26 cellular contexts compared by ENCODE assay signal in genomic region chr14:63273091-63273490, GRCh38. TPM values are rescaled to one million over a fixed set of nuclear protein-coding genes. Genes with fewer than 3 reads are reported as not detected.
DNase-seq lines count a peak whose midpoint lies in the region; ATAC-seq and TF ChIP-seq lines count a peak whose summit lies in the region.
"Had no signal": no experiment of that assay in that cellular context is flagged by ENCODE, and none has a peak within 500 bp of the region (broad histone marks: within the 10 kb centered on the region; RNA-seq: fewer than 3 reads in every experiment).

No MANE protein-coding gene starts in this region.

- ATAC-seq in left cardiac atrium (no peak), GM18520 (IDR thresholded peaks at IDR 0.05; ENCODE audit: unreplicated experiment) (no peak)
- no peak for ATAC-seq in stimulated activated naive CD8-positive, alpha-beta T cell treated with anti-CD3 and anti-CD28 coated beads, Interleukin-15, Interleukin-2, amounts not matched to agents 100 U/mL and 50 U/mL, for 24 hours

- 42% methylated on average over 2 of the region's 2 CpGs for WGBS in esophagus muscularis mucosa
- 47 to 63% methylated on average over 2 of the region's 2 CpGs for WGBS in sigmoid colon, 2 donors

- TF ChIP-seq CTCF in left ventricle myocardium inferior (IDR thresholded peaks at IDR 0.05; ENCODE audit: borderline replicate concordance) (no peak), esophagus muscularis mucosa (IDR thresholded peaks at IDR 0.05) (no peak), sigmoid colon (IDR thresholded peaks at IDR 0.05) (no peak)

- H3K9me3 ChIP-seq in left ventricle myocardium inferior (replicated peaks) (no peaks in the 10 kb centered on the region), esophagus muscularis mucosa (no peaks in the 10 kb centered on the region), sigmoid colon (no peaks in the 10 kb centered on the region)
- H3K9me3 ChIP-seq: SK-N-SH had no signal

- TF ChIP-seq POLR2A in esophagus muscularis mucosa (IDR thresholded peaks at IDR 0.05; ENCODE audit: low read depth) (no peak), sigmoid colon (IDR thresholded peaks at IDR 0.05) (no peak)

- H3K27ac ChIP-seq in left ventricle myocardium inferior (replicated peaks) (peak overlapping the region; percentile 60), esophagus muscularis mucosa (replicated peaks in 1 of 4) (peak overlapping the region in 3 of 4 donors; percentile 3 to 50 (median 4)), sigmoid colon (peak overlapping the region in 3 of 4 donors; percentile 26 to 49 (median 39))
- H3K27ac ChIP-seq: C4-2B had no signal

- H3K4me3 ChIP-seq in left ventricle myocardium inferior: no peak overlapping the region
- H3K4me3 ChIP-seq in esophagus muscularis mucosa: no peak overlapping the region
- no peak overlapping the region for H3K4me3 ChIP-seq in sigmoid colon

- peaks cover 29% of the 10 kb centered on the region for H3K4me1 ChIP-seq in left ventricle myocardium inferior
- H3K4me1 ChIP-seq in esophagus muscularis mucosa: peaks cover 3 to 36% (median 20%) of the 10 kb centered on the region in 4 donors
- peaks cover 0 to 5% (median 0%) of the 10 kb centered on the region in 4 donors for H3K4me1 ChIP-seq in sigmoid colon

- intact Hi-C loops in left ventricle myocardium inferior (cut with micrococcal nuclease) (loop anchor here (10.0 kb wide), 1 partner anchor 1098 kb away; no protein-coding TSS in a partner anchor), left cardiac atrium (cut with DNase I) (loop anchor here in 1 of 2 donors (5.0 kb wide), 1 partner anchor 1091 kb away; no protein-coding TSS in a partner anchor), esophagus muscularis mucosa (cut with DNase I) (loop anchor here (10.0 kb wide), 1 partner anchor 228 kb away; the partner anchor contains the start of gene KCNH5), sigmoid colon (cut with DNase I) (no loop called here)

- TF ChIP-seq EP300 in esophagus muscularis mucosa (IDR thresholded peaks at IDR 0.05) (no peak), sigmoid colon (IDR thresholded peaks at IDR 0.05) (no peak)

- H3K36me3 ChIP-seq in left ventricle myocardium inferior (peaks cover 7% of the 10 kb centered on the region), esophagus muscularis mucosa (peaks cover 0 to 11% (median 2%) of the 10 kb centered on the region in 4 donors), sigmoid colon (peaks cover 0 to 8% (median 0%) of the 10 kb centered on the region in 4 donors)

- no peaks in the 10 kb centered on the region for H3K27me3 ChIP-seq in left ventricle myocardium inferior (ENCODE audit: low read depth)
- no peaks in the 10 kb centered on the region for H3K27me3 ChIP-seq in esophagus muscularis mucosa
- no peaks in the 10 kb centered on the region for H3K27me3 ChIP-seq in sigmoid colon

- DNase-seq in left ventricle myocardium inferior (no peak), left cardiac atrium (no peak), esophagus muscularis mucosa (ENCODE audit: extremely low spot score) (no peak), sigmoid colon (no peak), NCI-H2196 (lab: John Stamatoyannopoulos, UW; ENCODE audit: unreplicated experiment) (no peak)
- DNase-seq in stimulated activated naive CD8-positive, alpha-beta T cell treated with anti-CD3 and anti-CD28 coated beads, Interleukin-15, Interleukin-2, amounts not matched to agents 100 U/mL and 50 U/mL, for 24 hours: no peak
- DNase-seq: Calu3; CD8-positive, alpha-beta memory T cell; DMS153; GDM1; Karpas-422; MV-4-11; NCI-H1105 treated with DMSO at 0.1 percent for 48 hours; NCI-H1694; NCI-H2081; NCI-H2171; NCI-H526; SHP77; SK-N-SH had no signal

RNA-seq across cellular contexts. Expression of gene GPHB5, which starts 45.6 kb away (rescaled TPM):
- total RNA-seq in left ventricle myocardium inferior (not detected), left cardiac atrium (not detected), esophagus muscularis mucosa (not detected), sigmoid colon (not detected)
- polyA plus RNA-seq in sigmoid colon: not detected
- total RNA-seq: A172; Calu3; CD8-positive, alpha-beta memory T cell; H1; M059J; RPMI7951 had no signal
- polyA plus RNA-seq: AG04450; CD8-positive, alpha-beta memory T cell; H1; SK-N-SH had no signal

Comparison
In these comparisons a context has a peak if more than half of its experiments do, and no peak if none do; other contexts are left out.
1. H3K27ac ChIP-seq: peak in every context shown above with its lines; median percentile 60 in left ventricle myocardium inferior; 39 in sigmoid colon; 4 in esophagus muscularis mucosa.